ENCODE assay signal across 8 cellular contexts in the genomic region with DNA sequence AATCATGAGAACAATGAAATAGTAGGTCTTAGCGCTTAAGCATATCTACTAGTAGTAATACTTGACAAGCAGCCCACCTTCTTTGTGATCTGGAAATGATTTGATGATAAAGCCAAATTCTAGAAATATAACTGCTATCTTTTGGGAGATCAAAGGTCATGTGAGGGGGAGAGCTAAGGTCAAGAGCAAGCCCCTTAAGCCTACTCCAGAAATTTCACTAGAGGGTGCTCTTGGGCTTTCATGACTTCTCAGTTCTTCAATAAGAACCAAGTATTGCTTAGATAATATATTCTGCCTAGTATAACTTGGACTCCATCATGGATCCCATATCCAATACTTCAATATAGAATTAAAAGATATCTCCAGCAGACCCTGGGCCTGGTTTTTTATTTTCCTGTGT.
DNase-seq lines count a peak whose midpoint lies in the region; ATAC-seq, FAIRE-seq and TF ChIP-seq lines count a peak whose summit lies in the region.

No MANE protein-coding gene starts in this region.

- DNase-seq in AG09309 (ENCODE audit: low read depth), result no peak
- peak; percentile 18 for DNase-seq in NCI-H460 (ENCODE audit: extremely low read depth, low read depth)
- DNase-seq in astrocyte of the cerebellum (ENCODE audit: low read depth), result peak; percentile 19
- no peak for DNase-seq in type B pancreatic cell (ENCODE audit: extremely low spot score, unreplicated experiment)
- DNase-seq in cortex of kidney (lab: John Stamatoyannopoulos, UW), result no peak

- H3K27me3 Mint-ChIP-seq in type B pancreatic cell, result no peaks in the 10 kb centered on the region

- no peak overlapping the region for H3K4me3 Mint-ChIP-seq in type B pancreatic cell

- no peak overlapping the region for H3K27ac Mint-ChIP-seq in type B pancreatic cell

- peak; percentile 97 for FAIRE-seq in islet of Langerhans (lab: Jason Lieb, UNC)

- in situ Hi-C loops in astrocyte of the cerebellum (cut with HindIII; ENCODE audit: low sequenced_read_pairs), result no loop called here

- TF ChIP-seq CTCF in AG09309 (IDR thresholded peaks at IDR 0.05; ENCODE audit: control insufficient read depth, insufficient read depth, low read depth, low read length, missing control alignments), result peak; percentile 68
- peak; percentile 60 for TF ChIP-seq CTCF in astrocyte of the cerebellum (IDR thresholded peaks at IDR 0.05; ENCODE audit: low read depth, low read length, missing control alignments)
- peak; percentile 83 for TF ChIP-seq CTCF in type B pancreatic cell (conservative IDR thresholded peaks at IDR 0.05)

- H3K4me3 ChIP-seq in AG09309 (ENCODE audit: control insufficient read depth, low read depth, low read length) (no peak overlapping the region), astrocyte of the cerebellum (ENCODE audit: low read depth, low read length) (no peak overlapping the region)

- H3K9me3 Mint-ChIP-seq in type B pancreatic cell, result no peaks in the 10 kb centered on the region

- ATAC-seq in GM18498 (IDR thresholded peaks at IDR 0.05; ENCODE audit: unreplicated experiment), result peak; percentile 78
- ATAC-seq in HG03108 (IDR thresholded peaks at IDR 0.05; ENCODE audit: unreplicated experiment), result peak; percentile 71

- H3K4me1 Mint-ChIP-seq in type B pancreatic cell (ENCODE audit: unreplicated experiment), result peaks cover 8% of the 10 kb centered on the region

- no peaks in the 10 kb centered on the region for H3K36me3 Mint-ChIP-seq in type B pancreatic cell

Comparison
In these comparisons a context has a peak if more than half of its experiments do, and no peak if none do; other contexts are left out.
1. DNase-seq: peak in NCI-H460 (single experiment) and astrocyte of the cerebellum (single experiment); none in AG09309 (single experiment), type B pancreatic cell (single experiment) and cortex of kidney (single experiment).
2. Peak in every context shown above with its lines, with median percentiles within 50 percentile points of each other: CTCF ChIP-seq.